Comparison of ENCODE assay signal across 12 cellular contexts in the genomic region with DNA sequence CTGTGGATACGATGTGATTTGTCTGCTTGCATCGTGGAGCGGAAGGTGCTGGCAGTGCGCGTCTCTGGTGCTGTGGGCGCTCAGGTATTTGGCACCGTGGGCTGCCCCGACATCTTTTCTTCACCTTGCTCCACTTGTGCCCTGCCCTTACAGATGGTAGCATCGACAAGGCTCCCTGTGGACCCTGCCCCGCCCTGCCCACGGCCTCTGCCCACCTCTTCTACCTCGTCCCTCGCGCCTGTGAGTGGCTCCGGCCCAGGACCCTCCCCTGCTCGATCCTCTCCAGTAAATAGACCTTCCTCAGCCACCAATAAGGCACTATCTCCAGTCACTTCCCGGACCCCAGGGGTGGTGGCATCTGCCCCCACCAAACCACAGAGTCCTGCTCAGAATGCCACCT.
"Had no signal": no experiment of that assay in that cellular context is flagged by ENCODE, and none has a peak within 500 bp of the region (broad histone marks: within the 10 kb centered on the region; RNA-seq: fewer than 3 reads in every experiment).

No MANE protein-coding gene starts in this region.

- H3K4me3 ChIP-seq: dorsolateral prefrontal cortex, esophagus muscularis mucosa, lung, thoracic aorta had no signal

- H3K27ac ChIP-seq: esophagus muscularis mucosa, thoracic aorta had no signal

- DNase-seq: activated CD4-positive, alpha-beta T cell treated with anti-CD3 and anti-CD28 coated beads, Interleukin-2, amount 10 ng/mL, durations not matched to agents 24 days and 14 days; activated gamma-delta T cell treated with Interleukin-2 at 50 U/mL for 16 hours; activated T-cell treated with anti-CD3 and anti-CD28 coated beads, Interleukin-2, amount 50 U/mL, for 24 hours; dorsolateral prefrontal cortex; left colon; naive thymus-derived CD4-positive, alpha-beta T cell; occipital lobe; stimulated activated CD4-positive, alpha-beta T cell treated with anti-CD3 and anti-CD28 coated beads, Interleukin-2, amount 100 ng/mL, for 48 hours; stimulated activated naive CD8-positive, alpha-beta T cell treated with anti-CD3 and anti-CD28 coated beads, Interleukin-15, amount 100 ng/mL, for 72 hours had no signal

- H3K27ac Mint-ChIP-seq: activated CD4-positive, alpha-beta T cell treated with anti-CD3 and anti-CD28 coated beads, Interleukin-2, amount 10 ng/mL, durations not matched to agents 24 days and 14 days; naive thymus-derived CD4-positive, alpha-beta T cell had no signal

- H3K27me3 Mint-ChIP-seq: activated CD4-positive, alpha-beta T cell treated with anti-CD3 and anti-CD28 coated beads, Interleukin-2, amount 10 ng/mL, durations not matched to agents 24 days and 14 days; activated T-cell treated with anti-CD3 and anti-CD28 coated beads, Interleukin-2, amount 50 U/mL, for 24 hours; naive thymus-derived CD4-positive, alpha-beta T cell; stimulated activated naive CD8-positive, alpha-beta T cell treated with anti-CD3 and anti-CD28 coated beads, Interleukin-15, amount 100 ng/mL, for 72 hours had no signal

- ATAC-seq: left colon; stimulated activated naive CD8-positive, alpha-beta T cell treated with anti-CD3 and anti-CD28 coated beads, Interleukin-15, amount 100 ng/mL, for 72 hours had no signal

- H3K4me1 Mint-ChIP-seq: stimulated activated naive CD8-positive, alpha-beta T cell treated with anti-CD3 and anti-CD28 coated beads, Interleukin-15, amount 100 ng/mL, for 72 hours had no signal

- H3K27me3 ChIP-seq: dorsolateral prefrontal cortex, esophagus muscularis mucosa had no signal

- H3K4me3 Mint-ChIP-seq: activated CD4-positive, alpha-beta T cell treated with anti-CD3 and anti-CD28 coated beads, Interleukin-2, amount 10 ng/mL, durations not matched to agents 24 days and 14 days; activated T-cell treated with anti-CD3 and anti-CD28 coated beads, Interleukin-2, amount 50 U/mL, for 24 hours; naive thymus-derived CD4-positive, alpha-beta T cell; stimulated activated naive CD8-positive, alpha-beta T cell treated with anti-CD3 and anti-CD28 coated beads, Interleukin-15, amount 100 ng/mL, for 72 hours had no signal

- H3K9me3 Mint-ChIP-seq: activated CD4-positive, alpha-beta T cell treated with anti-CD3 and anti-CD28 coated beads, Interleukin-2, amount 10 ng/mL, durations not matched to agents 24 days and 14 days; activated T-cell treated with anti-CD3 and anti-CD28 coated beads, Interleukin-2, amount 50 U/mL, for 24 hours; stimulated activated naive CD8-positive, alpha-beta T cell treated with anti-CD3 and anti-CD28 coated beads, Interleukin-15, amount 100 ng/mL, for 72 hours had no signal

- H3K9me3 ChIP-seq: esophagus muscularis mucosa, thoracic aorta had no signal
